Comparison of ENCODE assay signal across 33 cellular contexts in genomic region chr9:138085568-138085967, GRCh38.
"Had no signal": no experiment of that assay in that cellular context is flagged by ENCODE, and none has a peak within 500 bp of the region (broad histone marks: within the 10 kb centered on the region; RNA-seq: fewer than 3 reads in every experiment).

No MANE protein-coding gene starts in this region.

- H3K4me1 ChIP-seq: parathyroid adenoma, psoas muscle, spleen, suprapubic skin, testis, tibial artery, transverse colon, upper lobe of right lung, uterus had no signal

- H3K4me3 ChIP-seq: ovary, psoas muscle, skin epidermis, smooth muscle cell, spleen, suprapubic skin, testis, tibial artery, transverse colon, upper lobe of right lung, uterus had no signal

- H3K4me3 Mint-ChIP-seq: naive thymus-derived CD8-positive, alpha-beta T cell; natural killer cell treated with Interleukin-12 subunit alpha and Interleukin-12 subunit beta and Interleukin-15 and Interleukin-18, amount 100 ng/mL, for 72 hours; nephron progenitor cell; neural crest cell; stimulated activated memory B cell treated with anti-CD40 and anti-IgM and Interleukin-4, amounts not matched to agents 10 μg/mL and 1 μg/mL and 100 μg/mL, for 72 hours; stimulated activated naive CD8-positive, alpha-beta T cell treated with anti-CD3 and anti-CD28 coated beads, Interleukin-15, amount 100 ng/mL, for 72 hours; type B pancreatic cell had no signal

- H3K9ac ChIP-seq: parathyroid adenoma had no signal

- H3K9me3 ChIP-seq: neutrophil, ovary, testis had no signal

- H3K27ac ChIP-seq: neutrophil, ovary, parathyroid adenoma, psoas muscle, skin epidermis, spleen, suprapubic skin, testis, tibial artery, transverse colon, upper lobe of right lung, uterus had no signal

- H3K36me3 Mint-ChIP-seq: type B pancreatic cell had no signal

- H3K27me3 ChIP-seq: ovary, testis, tibial artery, transverse colon, upper lobe of right lung, uterus had no signal

- ATAC-seq: naive thymus-derived CD8-positive, alpha-beta T cell; natural killer cell treated with Interleukin-12 subunit alpha and Interleukin-12 subunit beta and Interleukin-15 and Interleukin-18, amount 100 ng/mL, for 72 hours; psoas muscle; right cardiac atrium; sciatic nerve; stimulated activated memory B cell treated with anti-CD40 and anti-IgM and Interleukin-4, amounts not matched to agents 10 μg/mL and 1 μg/mL and 100 μg/mL, for 72 hours; stimulated activated naive CD8-positive, alpha-beta T cell treated with anti-CD3 and anti-CD28 coated beads, Interleukin-15, amount 100 ng/mL, for 72 hours; stimulated activated naive CD8-positive, alpha-beta T cell treated with anti-CD3 and anti-CD28 coated beads, Interleukin-15, Interleukin-2, amounts not matched to agents 100 U/mL and 50 U/mL, for 24 hours; upper lobe of right lung had no signal

- DNase-seq: naive thymus-derived CD8-positive, alpha-beta T cell; nephron progenitor cell; nucleus accumbens; ovary; posterior cingulate gyrus; psoas muscle; right cardiac atrium; spleen; stimulated activated CD4-positive, alpha-beta T cell treated with anti-CD3 and anti-CD28 coated beads, Interleukin-12 subunit alpha, Interleukin-12 subunit beta, amount 100 ng/mL, for 4 hours; stimulated activated CD4-positive, alpha-beta T cell treated with anti-CD3 and anti-CD28 coated beads, Interleukin-1b, Interleukin-23, amount 100 ng/mL, for 48 hours; stimulated activated CD4-positive, alpha-beta T cell treated with anti-CD3 and anti-CD28 coated beads, Interleukin-4, amount 100 ng/mL, for 1 hour; stimulated activated CD4-positive, alpha-beta T cell treated with anti-CD3 and anti-CD28 coated beads, Interleukin-4, amount 100 ng/mL, for 4 hours; stimulated activated CD8-positive, alpha-beta memory T cell treated with anti-CD3 and anti-CD28 coated beads, Interleukin-4, amount 100 ng/mL, for 48 hours; stimulated activated naive CD4-positive, alpha-beta T cell; stimulated activated naive CD8-positive, alpha-beta T cell treated with anti-CD3 and anti-CD28 coated beads, Interleukin-15, amount 100 ng/mL, for 72 hours; stimulated activated naive CD8-positive, alpha-beta T cell treated with anti-CD3 and anti-CD28 coated beads, Interleukin-15, Interleukin-2, amounts not matched to agents 100 U/mL and 50 U/mL, for 24 hours; substantia nigra; tibial artery; transverse colon; upper lobe of right lung; uterus had no signal

- H3K27ac Mint-ChIP-seq: naive thymus-derived CD8-positive, alpha-beta T cell; natural killer cell treated with Interleukin-12 subunit alpha and Interleukin-12 subunit beta and Interleukin-15 and Interleukin-18, amount 100 ng/mL, for 72 hours; nephron progenitor cell; progenitor cell of endocrine pancreas; stimulated activated memory B cell treated with anti-CD40 and anti-IgM and Interleukin-4, amounts not matched to agents 10 μg/mL and 1 μg/mL and 100 μg/mL, for 72 hours; stimulated activated naive CD8-positive, alpha-beta T cell treated with anti-CD3 and anti-CD28 coated beads, Interleukin-15, amount 100 ng/mL, for 72 hours; type B pancreatic cell had no signal

- H3K36me3 ChIP-seq: neutrophil, ovary, spleen, suprapubic skin, tibial artery, transverse colon, upper lobe of right lung, uterus had no signal

- H3K4me1 Mint-ChIP-seq: naive thymus-derived CD8-positive, alpha-beta T cell; nephron progenitor cell; neural crest cell; stimulated activated memory B cell treated with anti-CD40 and anti-IgM and Interleukin-4, amounts not matched to agents 10 μg/mL and 1 μg/mL and 100 μg/mL, for 72 hours; stimulated activated naive CD8-positive, alpha-beta T cell treated with anti-CD3 and anti-CD28 coated beads, Interleukin-15, amount 100 ng/mL, for 72 hours had no signal

- H3K27me3 Mint-ChIP-seq: progenitor cell of endocrine pancreas, type B pancreatic cell had no signal
